Comparison of ENCODE assay signal across 15 cellular contexts in genomic region chr5:110371011-110371724, GRCh38.
DNase-seq lines count a peak whose midpoint lies in the region; ATAC-seq, FAIRE-seq and TF ChIP-seq lines count a peak whose summit lies in the region.
"Had no signal": no experiment of that assay in that cellular context is flagged by ENCODE, and none has a peak within 500 bp of the region (broad histone marks: within the 10 kb centered on the region; RNA-seq: fewer than 3 reads in every experiment).

No MANE protein-coding gene starts in this region.

- no peak overlapping the region for H3K4me3 Mint-ChIP-seq in memory B cell
- H3K4me3 Mint-ChIP-seq: activated naive CD4-positive, alpha-beta T cell treated with anti-CD3 and anti-CD28 coated beads for 36 hours had no signal

- ATAC-seq in GM18861 (IDR thresholded peaks at IDR 0.05; ENCODE audit: unreplicated experiment) (peak; percentile 58), GM21723 (IDR thresholded peaks at IDR 0.05; ENCODE audit: unreplicated experiment) (peak; percentile 41), HG03442 (IDR thresholded peaks at IDR 0.05; ENCODE audit: unreplicated experiment) (peak; percentile 44), memory B cell (ENCODE audit: low read depth) (peak; percentile 18), body of pancreas (no peak)

- no peaks in the 10 kb centered on the region for H3K27me3 ChIP-seq in body of pancreas

- H3K27ac ChIP-seq in body of pancreas: no peak overlapping the region

- no peaks in the 10 kb centered on the region for H3K36me3 Mint-ChIP-seq in memory B cell

- DNase-seq in memory B cell (ENCODE audit: low spot score in 2 of 2) (no peak), NCI-H2107 (lab: John Stamatoyannopoulos, UW) (no peak), NCI-H1417 treated with DMSO at 0.1 percent for 48 hours (lab: John Stamatoyannopoulos, UW) (no peak), body of pancreas (no peak), D721Med (ENCODE audit: insufficient read length, low spot score) (no peak)
- DNase-seq: activated naive CD4-positive, alpha-beta T cell treated with anti-CD3 and anti-CD28 coated beads for 36 hours; effector CD4-positive, alpha-beta T cell; mammary epithelial cell; NCI-H2029; nucleus accumbens had no signal

- no peaks in the 10 kb centered on the region for H3K36me3 ChIP-seq in body of pancreas (replicated peaks in 1 of 2; ENCODE audit: insufficient read depth in 1 of 2, low read depth in 2 of 2)

- H3K9me3 ChIP-seq in body of pancreas: no peaks in the 10 kb centered on the region

- no peak for TF ChIP-seq POLR2A in body of pancreas (IDR thresholded peaks at IDR 0.05)

- H3K4me3 ChIP-seq in body of pancreas: no peak overlapping the region

- FAIRE-seq in D721Med (lab: Jason Lieb, UNC): no peak
- FAIRE-seq: bronchial epithelial cell, GM12892 had no signal

- peak overlapping the region; percentile 77 for H3K27ac Mint-ChIP-seq in memory B cell
- H3K27ac Mint-ChIP-seq: activated naive CD4-positive, alpha-beta T cell treated with anti-CD3 and anti-CD28 coated beads for 36 hours had no signal

- WGBS in body of pancreas, 2 donors: 19 to 32% methylated on average over 1 of the region's 1 CpG

- no peaks in the 10 kb centered on the region for H3K4me1 ChIP-seq in body of pancreas

- peaks cover 6% of the 10 kb centered on the region for H3K27me3 Mint-ChIP-seq in memory B cell

- peaks cover 11% of the 10 kb centered on the region for H3K4me1 Mint-ChIP-seq in memory B cell

- TF ChIP-seq CTCF in body of pancreas (IDR thresholded peaks at IDR 0.05) (no peak), D721Med (IDR thresholded peaks at IDR 0.05; ENCODE audit: insufficient read depth, missing control alignments) (no peak)

- peaks cover 1% of the 10 kb centered on the region for H3K9me3 Mint-ChIP-seq in memory B cell
- H3K9me3 Mint-ChIP-seq: activated naive CD4-positive, alpha-beta T cell treated with anti-CD3 and anti-CD28 coated beads for 36 hours had no signal

- intact Hi-C loops in body of pancreas (cut with DNase I): no loop called here
